ENCODE assay signal across 17 cellular contexts in genomic region chr17:44078412-44078811, GRCh38.
"Had no signal": no experiment of that assay in that cellular context is flagged by ENCODE, and none has a peak within 500 bp of the region (broad histone marks: within the 10 kb centered on the region; RNA-seq: fewer than 3 reads in every experiment).

No MANE protein-coding gene starts in this region.

- DNase-seq: activated CD4-positive, alpha-beta T cell treated with anti-CD3 and anti-CD28 coated beads, Interleukin-2, amount 10 ng/mL, durations not matched to agents 7 days and 5 days; activated CD8-positive, alpha-beta memory T cell treated with anti-CD3 and anti-CD28 coated beads for 24 hours; activated naive CD8-positive, alpha-beta T cell treated with anti-CD3 and anti-CD28 coated beads for 36 hours; amygdala; body of pancreas; central memory CD4-positive, alpha-beta T cell; colonic mucosa; esophagus squamous epithelium; left ventricle myocardium superior; naive thymus-derived CD8-positive, alpha-beta T cell; occipital lobe; small intestine; stimulated activated CD4-positive, alpha-beta T cell treated with anti-CD3 and anti-CD28 coated beads, Interleukin-4, amount 100 ng/mL, for 4 hours; stimulated activated CD8-positive, alpha-beta memory T cell treated with anti-CD3 and anti-CD28 coated beads, Interleukin-4, amount 100 ng/mL, for 48 hours; testis had no signal

- H3K4me3 ChIP-seq: body of pancreas, colonic mucosa, esophagus squamous epithelium, hepatocyte, right atrium auricular region, testis had no signal

- H2AFZ ChIP-seq: hepatocyte had no signal

- H3K36me3 ChIP-seq: colonic mucosa had no signal

- ATAC-seq: body of pancreas; left ventricle myocardium superior; naive thymus-derived CD8-positive, alpha-beta T cell had no signal

- H3K27me3 ChIP-seq: body of pancreas, colonic mucosa, esophagus squamous epithelium, hepatocyte, right atrium auricular region, testis had no signal

- H3K4me2 ChIP-seq: hepatocyte had no signal

- H3K9me3 ChIP-seq: body of pancreas, colonic mucosa, esophagus squamous epithelium, right atrium auricular region, testis had no signal

- H3K27ac ChIP-seq: body of pancreas, colonic mucosa, hepatocyte, right atrium auricular region, testis had no signal

- H3K4me1 ChIP-seq: body of pancreas, colonic mucosa, right atrium auricular region had no signal
